ENCODE assay signal across 24 cellular contexts in the genomic region with DNA sequence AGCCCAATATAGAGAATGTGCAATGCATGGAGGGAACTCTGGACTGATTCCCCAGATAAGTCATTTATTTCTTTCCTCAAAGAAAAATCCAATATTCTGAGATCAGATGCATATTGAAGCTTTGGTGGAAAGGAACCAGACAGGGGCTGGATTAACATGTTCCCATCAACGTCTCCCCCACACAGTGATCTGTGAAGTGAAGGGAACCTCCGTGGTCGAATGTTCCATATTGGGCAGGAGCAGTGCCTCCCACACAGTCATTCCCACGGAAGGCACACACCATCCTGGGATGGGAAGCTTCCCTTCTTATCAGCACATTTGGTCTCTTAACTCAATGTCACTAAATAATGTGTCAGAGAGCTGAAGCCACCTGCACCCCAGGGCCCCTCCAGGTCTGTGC.
"Had no signal": no experiment of that assay in that cellular context is flagged by ENCODE, and none has a peak within 500 bp of the region (broad histone marks: within the 10 kb centered on the region; RNA-seq: fewer than 3 reads in every experiment).

No MANE protein-coding gene starts in this region.

- H3K36me3 Mint-ChIP-seq: stimulated activated effector memory CD8-positive, alpha-beta T cell treated with anti-CD3 and anti-CD28 coated beads, Interleukin-12 subunit alpha, Interleukin-12 subunit beta, amount 100 ng/mL, for 72 hours had no signal

- H3K27ac Mint-ChIP-seq: naive thymus-derived CD8-positive, alpha-beta T cell; nephron; stimulated activated effector memory CD8-positive, alpha-beta T cell treated with anti-CD3 and anti-CD28 coated beads, Interleukin-12 subunit alpha, Interleukin-12 subunit beta, amount 100 ng/mL, for 72 hours; stimulated activated naive CD8-positive, alpha-beta T cell treated with anti-CD3 and anti-CD28 coated beads, Interleukin-15, Interleukin-2, amounts not matched to agents 100 ng/mL and 50 ng/mL, for 24 hours; type B pancreatic cell had no signal

- DNase-seq: left colon; left lung; lower lobe of right lung; mammary epithelial cell; mesenchymal stem cell; naive thymus-derived CD8-positive, alpha-beta T cell; nucleus accumbens; pancreas; retina; right cardiac atrium; spleen; stimulated activated CD4-positive, alpha-beta T cell treated with anti-CD3 and anti-CD28 coated beads, Interleukin-4, amount 100 ng/mL, for 24 hours; stimulated activated naive CD4-positive, alpha-beta T cell; uterus had no signal

- H3K27me3 Mint-ChIP-seq: naive thymus-derived CD8-positive, alpha-beta T cell; stimulated activated naive CD8-positive, alpha-beta T cell treated with anti-CD3 and anti-CD28 coated beads, Interleukin-15, Interleukin-2, amounts not matched to agents 100 ng/mL and 50 ng/mL, for 24 hours had no signal

- H3K9me3 Mint-ChIP-seq: stimulated activated effector memory CD8-positive, alpha-beta T cell treated with anti-CD3 and anti-CD28 coated beads, Interleukin-12 subunit alpha, Interleukin-12 subunit beta, amount 100 ng/mL, for 72 hours had no signal

- H3K27ac ChIP-seq: hepatocyte, left lung, lower lobe of right lung, pancreas, prostate gland, skin epidermis, spleen, tibial nerve, uterus had no signal

- ATAC-seq: left colon; left lung; lower lobe of right lung; naive thymus-derived CD8-positive, alpha-beta T cell; pancreas; right cardiac atrium; sciatic nerve; stimulated activated effector memory CD8-positive, alpha-beta T cell treated with anti-CD3 and anti-CD28 coated beads, Interleukin-12 subunit alpha, Interleukin-12 subunit beta, amount 100 ng/mL, for 72 hours had no signal

- H3K4me3 Mint-ChIP-seq: naive thymus-derived CD8-positive, alpha-beta T cell; nephron; neural crest cell; stimulated activated effector memory CD8-positive, alpha-beta T cell treated with anti-CD3 and anti-CD28 coated beads, Interleukin-12 subunit alpha, Interleukin-12 subunit beta, amount 100 ng/mL, for 72 hours; stimulated activated naive CD8-positive, alpha-beta T cell treated with anti-CD3 and anti-CD28 coated beads, Interleukin-15, Interleukin-2, amounts not matched to agents 100 ng/mL and 50 ng/mL, for 24 hours; type B pancreatic cell had no signal
